21 cellular contexts compared by ENCODE assay signal in the genomic region with DNA sequence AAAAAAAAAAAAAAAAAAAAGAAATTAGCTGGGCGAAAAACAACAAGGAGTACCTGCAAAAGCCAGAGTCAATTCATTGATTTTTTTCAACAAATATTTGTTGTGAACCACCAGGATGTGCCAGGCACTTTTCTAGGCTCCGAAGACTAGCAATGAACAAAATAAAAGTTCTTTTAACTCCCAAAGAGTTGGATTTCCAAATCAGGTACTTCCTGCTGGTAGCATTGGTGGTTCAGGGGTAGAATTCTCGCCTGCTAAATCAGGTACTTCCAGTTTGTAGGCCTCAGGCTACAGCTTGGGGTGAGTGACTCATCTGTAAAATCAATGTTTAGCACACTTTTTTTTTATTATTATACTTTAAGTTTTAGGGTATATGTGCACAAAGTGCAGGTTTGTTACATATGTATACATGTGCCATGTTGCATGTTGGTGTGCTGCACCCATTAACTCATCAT. TPM values are rescaled to one million over a fixed set of nuclear protein-coding genes. Genes with fewer than 3 reads are reported as not detected.
DNase-seq lines count a peak whose midpoint lies in the region; ATAC-seq and TF ChIP-seq lines count a peak whose summit lies in the region.
"Had no signal": no experiment of that assay in that cellular context is flagged by ENCODE, and none has a peak within 500 bp of the region (broad histone marks: within the 10 kb centered on the region; RNA-seq: fewer than 3 reads in every experiment).

No MANE protein-coding gene starts in this region.

- H3K9ac ChIP-seq in mammary epithelial cell (ENCODE audit: insufficient read depth, low read length), result no peak overlapping the region

- no peaks in the 10 kb centered on the region for H3K9me3 ChIP-seq in mammary epithelial cell (replicated peaks; ENCODE audit: insufficient read depth, low read length)
- no peaks in the 10 kb centered on the region for H3K9me3 ChIP-seq in MG63
- H3K9me3 ChIP-seq: colonic mucosa, HAP-1 had no signal

- peaks cover 39% of the 10 kb centered on the region for H3K4me1 Mint-ChIP-seq in stimulated activated naive CD8-positive, alpha-beta T cell treated with anti-CD3 and anti-CD28 coated beads, Interleukin-15, amount 100 ng/mL, for 72 hours

- in situ Hi-C loops in mammary epithelial cell (cut with MboI; ENCODE audit: low sequenced_read_pairs in 2 of 2), result loop anchor here in 1 of 2 donors (5.0 kb wide), 1 partner anchor 135 kb away; no protein-coding TSS in a partner anchor

- peak overlapping the region; percentile 63 for H3K4me2 ChIP-seq in mammary epithelial cell (ENCODE audit: insufficient read depth, low read depth, low read length)

- peaks cover 3% of the 10 kb centered on the region for H4K20me1 ChIP-seq in mammary epithelial cell (ENCODE audit: insufficient read depth, low read length)

- no peak for TF ChIP-seq POLR2A in NB4 (IDR thresholded peaks at IDR 0.05; ENCODE audit: extremely low read depth, insufficient read length)

- ATAC-seq in stimulated activated naive CD8-positive, alpha-beta T cell treated with anti-CD3 and anti-CD28 coated beads, Interleukin-15, amount 100 ng/mL, for 72 hours, result no peak

- H3K4me1 ChIP-seq in mammary epithelial cell (ENCODE audit: insufficient read depth, low read length), result peaks cover 22% of the 10 kb centered on the region
- H3K4me1 ChIP-seq: HAP-1 had no signal

- H3K27ac Mint-ChIP-seq in stimulated activated naive CD8-positive, alpha-beta T cell treated with anti-CD3 and anti-CD28 coated beads, Interleukin-15, amount 100 ng/mL, for 72 hours, result no peak overlapping the region

- H3K79me2 ChIP-seq in mammary epithelial cell (ENCODE audit: insufficient read depth, low read length), result peaks cover 73% of the 10 kb centered on the region

- no peaks in the 10 kb centered on the region for H3K27me3 Mint-ChIP-seq in stimulated activated naive CD8-positive, alpha-beta T cell treated with anti-CD3 and anti-CD28 coated beads, Interleukin-15, amount 100 ng/mL, for 72 hours
- H3K27me3 Mint-ChIP-seq: activated CD4-positive, alpha-beta T cell treated with anti-CD3 and anti-CD28 coated beads, Interleukin-2, amount 10 ng/mL, durations not matched to agents 24 days and 14 days; IgD-negative memory B cell had no signal

- no TSS peak for BruUV-seq in mammary epithelial cell (replicated peaks; lab: Mats Ljungman, UMichigan)

- DNase-seq in DMS53 (lab: John Stamatoyannopoulos, UW) (peak; percentile 47), DMS53 treated with DMSO at 0.1 percent for 48 hours (lab: John Stamatoyannopoulos, UW; ENCODE audit: unreplicated experiment) (no peak), NB4 (ENCODE audit: low read depth) (peak; percentile 41), mammary epithelial cell (peak; percentile 83), mucosa of gallbladder (ENCODE audit: low spot score) (peak; percentile 35), MG63 (no peak), SHP77 (lab: John Stamatoyannopoulos, UW) (no peak)
- DNase-seq in stimulated activated naive CD8-positive, alpha-beta T cell treated with anti-CD3 and anti-CD28 coated beads, Interleukin-15, amount 100 ng/mL, for 72 hours, result no peak
- DNase-seq: 8988T; activated CD4-positive, alpha-beta T cell treated with anti-CD3 and anti-CD28 coated beads, Interleukin-2, amount 10 ng/mL, durations not matched to agents 24 days and 14 days; anterior cingulate cortex; colonic mucosa; GDM1; NCI-H187; posterior cingulate gyrus; Right ventricle myocardium superior; stimulated activated CD4-positive, alpha-beta T cell treated with anti-CD3 and anti-CD28 coated beads, Interleukin-12 subunit alpha, Interleukin-12 subunit beta, amount 100 ng/mL, for 4 hours had no signal

- intact Hi-C loops in mammary epithelial cell (cut with micrococcal nuclease), result no loop called here

- WGBS in mammary epithelial cell (ENCODE audit: low coverage, missing lambda C conversion rate), result 37% methylated on average over 3 of the region's 3 CpGs

- dilution Hi-C loops in mammary epithelial cell (cut with HindIII; ENCODE audit: low sequenced_read_pairs), result no loop called here

- H3K27ac ChIP-seq in mammary epithelial cell (ENCODE audit: insufficient read depth, low read depth, low read length), result peak overlapping the region; percentile 29
- H3K27ac ChIP-seq: colonic mucosa had no signal

- no peak overlapping the region for H2AFZ ChIP-seq in mammary epithelial cell (ENCODE audit: low read depth, low read length)

- TF ChIP-seq CTCF in NB4 (IDR thresholded peaks at IDR 0.05; ENCODE audit: low read depth, low read length) (no peak), mammary epithelial cell (conservative IDR thresholded peaks at IDR 0.05 in 1 of 2, IDR thresholded peaks at IDR 0.05 in 1 of 2; ENCODE audit: extremely low read depth in 1 of 2, insufficient read depth in 1 of 2, low read depth in 1 of 2, low read length in 2 of 2) (peak in 1 of 2 donors; percentile 4)

- H3K36me3 ChIP-seq in mammary epithelial cell (ENCODE audit: insufficient read depth, low read length), result peaks cover 16% of the 10 kb centered on the region
- H3K36me3 ChIP-seq in MG63, result peaks cover 44% of the 10 kb centered on the region
- H3K36me3 ChIP-seq: colonic mucosa had no signal

- H3K27me3 ChIP-seq in mammary epithelial cell (ENCODE audit: insufficient read depth, low read length) (no peaks in the 10 kb centered on the region), MG63 (no peaks in the 10 kb centered on the region)
- H3K27me3 ChIP-seq: colonic mucosa had no signal

- no peak overlapping the region for H3K4me3 Mint-ChIP-seq in stimulated activated naive CD8-positive, alpha-beta T cell treated with anti-CD3 and anti-CD28 coated beads, Interleukin-15, amount 100 ng/mL, for 72 hours
- H3K4me3 Mint-ChIP-seq: activated CD4-positive, alpha-beta T cell treated with anti-CD3 and anti-CD28 coated beads, Interleukin-2, amount 10 ng/mL, durations not matched to agents 24 days and 14 days; CD14-positive monocyte; IgD-negative memory B cell had no signal

- no peaks in the 10 kb centered on the region for H3K9me3 Mint-ChIP-seq in stimulated activated naive CD8-positive, alpha-beta T cell treated with anti-CD3 and anti-CD28 coated beads, Interleukin-15, amount 100 ng/mL, for 72 hours
- H3K9me3 Mint-ChIP-seq: activated CD4-positive, alpha-beta T cell treated with anti-CD3 and anti-CD28 coated beads, Interleukin-2, amount 10 ng/mL, durations not matched to agents 24 days and 14 days; activated T-helper 1 cell treated with anti-CD3 and anti-CD28 coated beads, Interleukin-12 subunit alpha, Interleukin-12 subunit beta, Interleukin-2, Interleukin-4 antibody, amounts not matched to agents 30 ng/mL and 10 ng/mL and 1 ng/mL, durations not matched to agents 14 hours and 24 hours and 36 hours; CD14-positive monocyte; IgD-negative memory B cell had no signal

- CTCF ChIA-PET in mammary epithelial cell (lab: Charles Lee; ENCODE audit: low non-redundant PET), result interaction anchor here (0.7 to 2.1 kb wide), 3 partner anchors 124 to 155 kb away, joined by 4 to 58 read pairs (median 9); no protein-coding TSS in a partner anchor

- H3K4me3 ChIP-seq in NB4 (ENCODE audit: low read depth, low read length), result no peak overlapping the region
- no peak overlapping the region for H3K4me3 ChIP-seq in mammary epithelial cell (replicated peaks in 1 of 3; ENCODE audit: insufficient read depth in 1 of 3, low read depth in 2 of 3, low read length in 3 of 3)
- no peak overlapping the region for H3K4me3 ChIP-seq in MG63
- H3K4me3 ChIP-seq: colonic mucosa, HAP-1 had no signal

RNA-seq across cellular contexts. Expression of a gene that starts 10.9 kb away (rescaled TPM):
- total RNA-seq in mammary epithelial cell, result 100 to 1,000 TPM; 170 to 218 TPM
- 181 TPM for polyA plus RNA-seq in mammary epithelial cell
- 51.6 TPM for polyA minus RNA-seq in mammary epithelial cell
- 148 TPM for total RNA-seq in mucosa of gallbladder
- 437 and 481 TPM in 2 replicates for total RNA-seq in MG63 (2014; rRNA removed; shearing (Covaris generic); ENCODE audit: low replicate concordance)

RNA-seq across cellular contexts. Expression of a gene that starts 52.1 kb away (rescaled TPM):
- 100 to 1,000 TPM; 116 to 133 TPM for total RNA-seq in mammary epithelial cell
- polyA plus RNA-seq in mammary epithelial cell, result 31.7 TPM
- 414 TPM for polyA minus RNA-seq in mammary epithelial cell
- 106 TPM for total RNA-seq in mucosa of gallbladder
- 55.6 and 67.0 TPM in 2 replicates for total RNA-seq in MG63 (2014; rRNA removed; shearing (Covaris generic); ENCODE audit: low replicate concordance)

Comparison
In these comparisons a context has a peak if more than half of its experiments do, and no peak if none do; other contexts are left out.
1. DNase-seq: peak in DMS53 (single experiment), NB4 (single experiment), mammary epithelial cell (single experiment) and mucosa of gallbladder (single experiment); none in DMS53 treated with DMSO at 0.1 percent for 48 hours (single experiment), stimulated activated naive CD8-positive, alpha-beta T cell treated with anti-CD3 and anti-CD28 coated beads, Interleukin-15, amount 100 ng/mL, for 72 hours (0 of 2), MG63 (single experiment) and SHP77 (0 of 2).